ENCODE assay signal across 8 cellular contexts in the genomic region with DNA sequence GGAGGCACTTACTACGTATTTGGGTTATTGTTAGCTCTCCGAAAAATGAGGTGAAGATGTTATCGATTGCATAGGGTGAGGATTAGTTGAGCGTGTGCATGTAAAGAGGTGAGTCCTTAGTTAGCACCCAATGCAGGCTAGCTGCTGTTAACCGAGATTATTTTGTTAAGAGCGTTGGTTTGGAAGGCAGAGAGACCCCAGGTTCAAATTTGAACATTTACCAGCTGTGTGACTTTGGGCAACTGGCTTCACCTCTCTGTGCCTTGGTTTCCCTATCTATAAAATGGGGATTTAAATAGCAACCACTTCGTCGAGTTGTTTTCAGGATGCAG. TPM values are rescaled to one million over a fixed set of nuclear protein-coding genes. Genes with fewer than 3 reads are reported as not detected.
DNase-seq lines count a peak whose midpoint lies in the region; ATAC-seq and TF ChIP-seq lines count a peak whose summit lies in the region.

No MANE protein-coding gene starts in this region.

- peak overlapping the region; percentile 90 for H3K4me3 Mint-ChIP-seq in activated naive CD4-positive, alpha-beta T cell treated with anti-CD3 and anti-CD28 coated beads, Interleukin-2, amount 10 ng/mL, durations not matched to agents 7 days and 5 days
- peak overlapping the region; percentile 82 for H3K4me3 Mint-ChIP-seq in activated naive CD8-positive, alpha-beta T cell treated with anti-CD3 and anti-CD28 coated beads for 36 hours

- no peaks in the 10 kb centered on the region for H3K36me3 ChIP-seq in right lobe of liver
- no peaks in the 10 kb centered on the region for H3K36me3 ChIP-seq in upper lobe of right lung

- no peak for TF ChIP-seq POLR2A in right lobe of liver (IDR thresholded peaks at IDR 0.05)

- H3K4me1 Mint-ChIP-seq in activated naive CD4-positive, alpha-beta T cell treated with anti-CD3 and anti-CD28 coated beads, Interleukin-2, amount 10 ng/mL, durations not matched to agents 7 days and 5 days = peaks cover 28% of the 10 kb centered on the region
- peaks cover 21% of the 10 kb centered on the region for H3K4me1 Mint-ChIP-seq in activated naive CD8-positive, alpha-beta T cell treated with anti-CD3 and anti-CD28 coated beads for 36 hours

- ATAC-seq in right lobe of liver = no peak
- ATAC-seq in upper lobe of right lung = no peak

- H3K36me3 Mint-ChIP-seq in activated naive CD4-positive, alpha-beta T cell treated with anti-CD3 and anti-CD28 coated beads, Interleukin-2, amount 10 ng/mL, durations not matched to agents 7 days and 5 days = no peaks in the 10 kb centered on the region
- H3K36me3 Mint-ChIP-seq in activated naive CD8-positive, alpha-beta T cell treated with anti-CD3 and anti-CD28 coated beads for 36 hours = no peaks in the 10 kb centered on the region

- CTCF ChIA-PET in activated naive CD4-positive, alpha-beta T cell treated with anti-CD3 and anti-CD28 coated beads, Interleukin-2, amount 10 ng/mL, durations not matched to agents 7 days and 5 days (lab: Charles Lee) = interaction anchor here (1.1 to 2.0 kb wide), 8 partner anchors 9 to 428 kb away, joined by 3 to 5 read pairs (median 4); partner anchors contain the start of genes CATSPERG and SPINT2

- peaks cover 0 to 9% (median 3%) of the 10 kb centered on the region in 4 donors for H3K4me1 ChIP-seq in right lobe of liver
- peaks cover 15% of the 10 kb centered on the region for H3K4me1 ChIP-seq in upper lobe of right lung

- TF ChIP-seq CTCF in right lobe of liver (IDR thresholded peaks at IDR 0.05) (no peak), upper lobe of right lung (IDR thresholded peaks at IDR 0.05) (no peak)

- H3K9me3 ChIP-seq in right lobe of liver (no peaks in the 10 kb centered on the region), upper lobe of right lung (no peaks in the 10 kb centered on the region)

- H3K4me3 ChIP-seq in right lobe of liver (peak overlapping the region; percentile 92 to 97 (median 96)), upper lobe of right lung (peak overlapping the region; percentile 93)

- DNase-seq in activated naive CD4-positive, alpha-beta T cell treated with anti-CD3 and anti-CD28 coated beads, Interleukin-2, amount 10 ng/mL, durations not matched to agents 7 days and 5 days = no peak
- no peak for DNase-seq in activated naive CD4-positive, alpha-beta T cell treated with Interleukin-2 at 50 U/mL for 16 hours
- no peak for DNase-seq in activated naive CD8-positive, alpha-beta T cell treated with anti-CD3 and anti-CD28 coated beads for 36 hours
- DNase-seq in right lobe of liver = no peak
- no peak for DNase-seq in upper lobe of right lung
- DNase-seq in DMS53 treated with DMSO at 0.1 percent for 48 hours (lab: John Stamatoyannopoulos, UW; ENCODE audit: unreplicated experiment) = no peak
- no peak for DNase-seq in GOT3 (lab: John Stamatoyannopoulos, UW)
- no peak for DNase-seq in GF-D8 (lab: John Stamatoyannopoulos, UW)

- H3K27me3 Mint-ChIP-seq in activated naive CD4-positive, alpha-beta T cell treated with anti-CD3 and anti-CD28 coated beads, Interleukin-2, amount 10 ng/mL, durations not matched to agents 7 days and 5 days = peaks cover 10% of the 10 kb centered on the region
- H3K27me3 Mint-ChIP-seq in activated naive CD8-positive, alpha-beta T cell treated with anti-CD3 and anti-CD28 coated beads for 36 hours = no peaks in the 10 kb centered on the region

- no peaks in the 10 kb centered on the region for H3K9me3 Mint-ChIP-seq in activated naive CD4-positive, alpha-beta T cell treated with anti-CD3 and anti-CD28 coated beads, Interleukin-2, amount 10 ng/mL, durations not matched to agents 7 days and 5 days
- no peaks in the 10 kb centered on the region for H3K9me3 Mint-ChIP-seq in activated naive CD8-positive, alpha-beta T cell treated with anti-CD3 and anti-CD28 coated beads for 36 hours

- H3K27ac ChIP-seq in right lobe of liver (peak overlapping the region in 1 of 3 donors; percentile 41), upper lobe of right lung (no peak overlapping the region)

- intact Hi-C loops in right lobe of liver (cut with DNase I) (loop anchor here (10.0 kb wide), 2 partner anchors 167 to 187 kb away; no protein-coding TSS in a partner anchor), upper lobe of right lung (cut with DNase I) (no loop called here)

- H3K27me3 ChIP-seq in right lobe of liver (no peaks in the 10 kb centered on the region), upper lobe of right lung (no peaks in the 10 kb centered on the region)

- no peak overlapping the region for H3K27ac Mint-ChIP-seq in activated naive CD4-positive, alpha-beta T cell treated with anti-CD3 and anti-CD28 coated beads, Interleukin-2, amount 10 ng/mL, durations not matched to agents 7 days and 5 days
- H3K27ac Mint-ChIP-seq in activated naive CD8-positive, alpha-beta T cell treated with anti-CD3 and anti-CD28 coated beads for 36 hours = peak overlapping the region; percentile 9

- 9% methylated on average over 8 of the region's 8 CpGs for WGBS in right lobe of liver (ENCODE audit: insufficient coverage, low coverage, low lambda C conversion rate, missing lambda C conversion rate)

RNA-seq across cellular contexts. Expression of gene SIPA1L3, which starts 0.7 kb away (rescaled TPM):
- total RNA-seq in activated naive CD8-positive, alpha-beta T cell treated with anti-CD3 and anti-CD28 coated beads for 36 hours = 1 to 10 TPM; 9.1 to 9.7 TPM
- 10 to 100 TPM in 5 of 6 experiments, 1 to 10 TPM in 1; 9.1 to 20.4 (median 14.9) TPM for total RNA-seq in right lobe of liver
- 66.3 TPM for total RNA-seq in upper lobe of right lung

RNA-seq across cellular contexts. Expression of gene WDR87, which starts 1.3 kb away (rescaled TPM):
- not detected for total RNA-seq in activated naive CD8-positive, alpha-beta T cell treated with anti-CD3 and anti-CD28 coated beads for 36 hours
- total RNA-seq in right lobe of liver (not detected), upper lobe of right lung (not detected)
